ENCODE assay signal across 8 cellular contexts in the genomic region with DNA sequence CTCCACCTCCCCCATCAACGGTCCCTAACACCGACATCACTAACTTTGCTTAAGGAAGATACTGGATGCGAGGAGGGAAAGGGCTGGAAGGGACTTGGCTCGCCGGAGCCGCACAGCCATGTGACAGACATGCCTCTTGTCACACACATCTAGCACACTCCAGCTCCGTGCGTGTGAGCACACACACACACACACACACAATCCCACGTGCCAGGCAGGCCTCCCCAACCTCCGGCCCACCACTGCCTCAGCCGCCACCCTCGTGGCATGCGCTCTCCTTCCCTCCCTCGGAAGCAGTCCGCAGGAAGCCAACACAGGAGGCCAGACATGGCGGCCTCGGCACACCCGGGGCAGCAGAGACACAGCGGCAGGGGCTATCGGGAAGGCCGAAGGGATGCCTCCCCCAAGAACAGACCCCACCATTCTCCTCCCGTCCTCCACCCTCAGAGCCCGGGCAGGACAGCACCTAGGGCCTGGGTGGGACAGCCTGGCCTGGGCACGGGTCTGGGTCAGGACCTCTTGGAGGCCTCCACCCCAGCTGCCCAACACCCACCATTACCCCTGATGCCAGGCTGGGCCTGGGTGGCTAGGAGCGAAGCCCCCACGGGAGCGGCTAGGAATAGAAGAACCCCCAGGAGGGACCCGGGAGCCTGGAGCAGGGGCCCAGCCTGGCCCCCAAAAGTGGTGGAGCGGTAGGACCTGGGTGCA. TPM values are rescaled to one million over a fixed set of nuclear protein-coding genes. Genes with fewer than 3 reads are reported as not detected.
DNase-seq lines count a peak whose midpoint lies in the region; ATAC-seq and TF ChIP-seq lines count a peak whose summit lies in the region.

No MANE protein-coding gene starts in this region.

- H3K4me3 Mint-ChIP-seq in activated naive CD8-positive, alpha-beta T cell treated with anti-CD3 and anti-CD28 coated beads, Interleukin-2, amount 10 ng/mL, durations not matched to agents 7 days and 5 days: peak overlapping the region; percentile 90
- peak overlapping the region; percentile 69 for H3K4me3 Mint-ChIP-seq in neural progenitor cell

- no peaks in the 10 kb centered on the region for H3K9me3 ChIP-seq in neural progenitor cell (ENCODE audit: low read depth)
- no peaks in the 10 kb centered on the region for H3K9me3 ChIP-seq in thoracic aorta

- H3K27ac ChIP-seq in neural progenitor cell (no peak overlapping the region), thoracic aorta (peak overlapping the region in 1 of 2 donors; percentile 4)

- H3K4me3 ChIP-seq in neural progenitor cell (no peak overlapping the region), thoracic aorta (peak overlapping the region; percentile 63)

- H3K27me3 ChIP-seq in neural progenitor cell (no peaks in the 10 kb centered on the region), thoracic aorta (replicated peaks; ENCODE audit: insufficient read depth) (no peaks in the 10 kb centered on the region)

- no peaks in the 10 kb centered on the region for H3K79me2 ChIP-seq in neural progenitor cell (ENCODE audit: low read depth)

- peak overlapping the region; percentile 88 for H3K27ac Mint-ChIP-seq in activated naive CD8-positive, alpha-beta T cell treated with anti-CD3 and anti-CD28 coated beads, Interleukin-2, amount 10 ng/mL, durations not matched to agents 7 days and 5 days
- H3K27ac Mint-ChIP-seq in neural progenitor cell: peak overlapping the region; percentile 37

- H3F3A ChIP-seq in neural progenitor cell (ENCODE audit: low read depth): peaks cover 29% of the 10 kb centered on the region

- no peaks in the 10 kb centered on the region for H3K36me3 ChIP-seq in neural progenitor cell
- no peaks in the 10 kb centered on the region for H3K36me3 ChIP-seq in thoracic aorta

- no peaks in the 10 kb centered on the region for H3K27me3 Mint-ChIP-seq in activated naive CD8-positive, alpha-beta T cell treated with anti-CD3 and anti-CD28 coated beads, Interleukin-2, amount 10 ng/mL, durations not matched to agents 7 days and 5 days
- peaks cover 12% of the 10 kb centered on the region for H3K27me3 Mint-ChIP-seq in neural progenitor cell (ENCODE audit: insufficient read depth, low read depth)

- H3K9ac ChIP-seq in neural progenitor cell: no peak overlapping the region

- in situ Hi-C loops in GM13977 (cut with MboI; ENCODE audit: low pct_unique_long_range_greater_than_20kb, low sequenced_read_pairs, unreplicated experiment): no loop called here

- TF ChIP-seq CTCF in GM13977 (IDR thresholded peaks at IDR 0.05; ENCODE audit: extremely low read depth, insufficient read depth, missing control alignments): no peak
- TF ChIP-seq CTCF in neural progenitor cell (IDR thresholded peaks at IDR 0.05): no peak
- TF ChIP-seq CTCF in thoracic aorta (IDR thresholded peaks at IDR 0.05): no peak

- peaks cover 26% of the 10 kb centered on the region for H3K36me3 Mint-ChIP-seq in activated naive CD8-positive, alpha-beta T cell treated with anti-CD3 and anti-CD28 coated beads, Interleukin-2, amount 10 ng/mL, durations not matched to agents 7 days and 5 days
- no peaks in the 10 kb centered on the region for H3K36me3 Mint-ChIP-seq in neural progenitor cell

- peak; percentile 41 for ATAC-seq in activated naive CD8-positive, alpha-beta T cell treated with anti-CD3 and anti-CD28 coated beads, Interleukin-2, amount 10 ng/mL, durations not matched to agents 7 days and 5 days (ENCODE audit: low read depth)
- ATAC-seq in thoracic aorta (ENCODE audit: insufficient number of reproducible peaks, low FRiP score, low read depth): no peak
- ATAC-seq in GM18870 (IDR thresholded peaks at IDR 0.05; ENCODE audit: unreplicated experiment): no peak

- POLR2A ChIA-PET in activated naive CD8-positive, alpha-beta T cell treated with anti-CD3 and anti-CD28 coated beads, Interleukin-2, amount 10 ng/mL, durations not matched to agents 7 days and 5 days (lab: Charles Lee): interaction anchor here (0.7 to 2.9 kb wide), 12 partner anchors 13 to 335 kb away, joined by 3 to 29 read pairs (median 4); a partner anchor contains a TSS

- peaks cover 51% of the 10 kb centered on the region for H3K4me1 Mint-ChIP-seq in activated naive CD8-positive, alpha-beta T cell treated with anti-CD3 and anti-CD28 coated beads, Interleukin-2, amount 10 ng/mL, durations not matched to agents 7 days and 5 days
- peaks cover 52% of the 10 kb centered on the region for H3K4me1 Mint-ChIP-seq in neural progenitor cell

- H3K4me1 ChIP-seq in neural progenitor cell: peaks cover 46% of the 10 kb centered on the region
- peaks cover 8 to 23% of the 10 kb centered on the region in 2 donors for H3K4me1 ChIP-seq in thoracic aorta (ENCODE audit: control insufficient read depth in 1 of 2, low read depth in 2 of 2)

- no peaks in the 10 kb centered on the region for H3K9me3 Mint-ChIP-seq in activated naive CD8-positive, alpha-beta T cell treated with anti-CD3 and anti-CD28 coated beads, Interleukin-2, amount 10 ng/mL, durations not matched to agents 7 days and 5 days
- no peaks in the 10 kb centered on the region for H3K9me3 Mint-ChIP-seq in neural progenitor cell

- no peak overlapping the region for H2AFZ ChIP-seq in neural progenitor cell (replicated peaks)

- H4K20me1 ChIP-seq in neural progenitor cell (ENCODE audit: low read depth): no peaks in the 10 kb centered on the region

- peak; percentile 71 for DNase-seq in GM13977 (ENCODE audit: low spot score)
- peak in 4 of 5 experiments; percentile 44 to 92 (median 56) for DNase-seq in T-helper 2 cell
- DNase-seq in activated naive CD8-positive, alpha-beta T cell treated with anti-CD3 and anti-CD28 coated beads, Interleukin-2, amount 10 ng/mL, durations not matched to agents 7 days and 5 days: peak; percentile 73
- DNase-seq in neural progenitor cell (ENCODE audit: low spot score): no peak
- DNase-seq in thoracic aorta (ENCODE audit: low spot score): no peak
- DNase-seq in NCI-H2227 (lab: John Stamatoyannopoulos, UW; ENCODE audit: unreplicated experiment): no peak
- DNase-seq in cerebellar nuclear complex (lab: John Stamatoyannopoulos, UW): no peak

- peak overlapping the region; percentile 71 for H3K4me2 ChIP-seq in neural progenitor cell

RNA-seq across cellular contexts. Expression of a gene that starts 1.0 kb away (rescaled TPM):
- 100 to 1,000 TPM; 207 to 211 TPM for total RNA-seq in activated naive CD8-positive, alpha-beta T cell treated with anti-CD3 and anti-CD28 coated beads, Interleukin-2, amount 10 ng/mL, durations not matched to agents 7 days and 5 days
- 2.3 and 10.6 TPM in 2 replicates for total RNA-seq in neural progenitor cell (ENCODE audit: low replicate concordance)
- 10 to 100 TPM; 18.1 to 25.5 TPM for total RNA-seq in thoracic aorta

RNA-seq across cellular contexts. Expression of a gene that starts 34.1 kb away (rescaled TPM):
- under 1 TPM; 0.30 to 0.31 TPM for total RNA-seq in activated naive CD8-positive, alpha-beta T cell treated with anti-CD3 and anti-CD28 coated beads, Interleukin-2, amount 10 ng/mL, durations not matched to agents 7 days and 5 days
- total RNA-seq in neural progenitor cell (ENCODE audit: low replicate concordance) (1.5 and 6.2 TPM in 2 replicates), thoracic aorta (10 to 100 TPM in 1 of 2 donors, 1 to 10 TPM in 1; 7.2 to 11.0 TPM)

RNA-seq across cellular contexts. Expression of a gene that starts 57.9 kb away (rescaled TPM):
- total RNA-seq in activated naive CD8-positive, alpha-beta T cell treated with anti-CD3 and anti-CD28 coated beads, Interleukin-2, amount 10 ng/mL, durations not matched to agents 7 days and 5 days: under 1 TPM; 0.26 to 0.47 TPM
- total RNA-seq in neural progenitor cell (ENCODE audit: low replicate concordance) (0.82 and 1.1 TPM in 2 replicates), thoracic aorta (not detected)

Comparison
In these comparisons a context has a peak if more than half of its experiments do, and no peak if none do; other contexts are left out.
1. DNase-seq: peak in GM13977 (single experiment), T-helper 2 cell (4 of 5) and activated naive CD8-positive, alpha-beta T cell treated with anti-CD3 and anti-CD28 coated beads, Interleukin-2, amount 10 ng/mL, durations not matched to agents 7 days and 5 days (single experiment); none in neural progenitor cell (single experiment), thoracic aorta (single experiment), NCI-H2227 (single experiment) and cerebellar nuclear complex (0 of 2).
2. RNA of a gene that starts 1.0 kb away (total RNA-seq): 207 to 211 TPM in activated naive CD8-positive, alpha-beta T cell treated with anti-CD3 and anti-CD28 coated beads, Interleukin-2, amount 10 ng/mL, durations not matched to agents 7 days and 5 days; 18.1 to 25.5 TPM in thoracic aorta and 2.3 to 10.6 TPM in neural progenitor cell; every median in the first group is over 4 times any median in the second.